14 cellular contexts compared by ENCODE assay signal in genomic region chr17:35256629-35257028, GRCh38. TPM values are rescaled to one million over a fixed set of nuclear protein-coding genes. Genes with fewer than 3 reads are reported as not detected.
DNase-seq lines count a peak whose midpoint lies in the region; ATAC-seq, FAIRE-seq and TF ChIP-seq lines count a peak whose summit lies in the region.
"Had no signal": no experiment of that assay in that cellular context is flagged by ENCODE, and none has a peak within 500 bp of the region (broad histone marks: within the 10 kb centered on the region; RNA-seq: fewer than 3 reads in every experiment).

No MANE protein-coding gene starts in this region.

- H3K4me1 ChIP-seq in HepG2 (ENCODE audit: insufficient read depth, low read length) (0 out of 2 replicates have a peak, but pooled peaks cover 6% of the 10 kb centered on the region), right lobe of liver (peaks cover 0 to 20% (median 10%) of the 10 kb centered on the region in 4 donors), SJCRH30 (peaks cover 37% of the 10 kb centered on the region)

- TF ChIP-seq EP300 in HepG2 (IDR thresholded peaks at IDR 0.05; ENCODE audit: low read depth in 2 of 2, low read length in 2 of 2) (no peak), HepG2 (CRISPR knock-in tag; IDR thresholded peaks at IDR 0.05; ENCODE audit: borderline replicate concordance) (no peak)

- H3K27ac ChIP-seq in HepG2 (ENCODE audit: extremely low read length, insufficient read depth, low read length), result no peak overlapping the region
- no peak overlapping the region for H3K27ac ChIP-seq in right lobe of liver
- H3K27ac ChIP-seq in SJCRH30, result no peak overlapping the region
- H3K27ac ChIP-seq: BLaER1 treated with 17β-estradiol and CSF1 and Interleukin-3, amounts not matched to agents 10 nM and 100 nM; cardiac muscle cell; neutrophil had no signal

- POLR2A ChIA-PET in HepG2 (lab: Yijun Ruan, JAX), result no interaction called here

- CTCF ChIA-PET in HepG2 (lab: Yijun Ruan, JAX; ENCODE audit: low intra/inter-chr PET ratio, low total read pairs), result no interaction called here

- no peak overlapping the region for H3K9ac ChIP-seq in HepG2 (ENCODE audit: insufficient read depth, low read depth, low read length)
- H3K9ac ChIP-seq: BLaER1 treated with 17β-estradiol and CSF1 and Interleukin-3, amounts not matched to agents 10 nM and 100 nM had no signal

- H2AFZ ChIP-seq in HepG2 (ENCODE audit: low read length), result no peak overlapping the region

- H3K4me2 ChIP-seq in HepG2 (ENCODE audit: low read depth, low read length), result no peak overlapping the region

- no peak for DNase-seq in HepG2 (ENCODE audit: low spot score)
- DNase-seq in right lobe of liver, result no peak
- DNase-seq in SJCRH30, result peak; percentile 20 to 47
- DNase-seq in kidney epithelial cell (ENCODE audit: low read depth), result no peak
- DNase-seq in NCI-H2196 treated with DMSO at 0.1 percent for 48 hours (lab: John Stamatoyannopoulos, UW; ENCODE audit: unreplicated experiment), result no peak
- DNase-seq in NK-92 (lab: John Stamatoyannopoulos, UW; ENCODE audit: unreplicated experiment), result no peak
- DNase-seq: activated CD8-positive, alpha-beta memory T cell treated with anti-CD3 and anti-CD28 coated beads, Interleukin-2, amount 50 U/mL, for 48 hours; stimulated activated CD4-positive, alpha-beta T cell treated with anti-CD3 and anti-CD28 coated beads, Interleukin-1b, Interleukin-23, amount 100 ng/mL, for 48 hours; T-helper 9 cell had no signal

- H4K20me1 ChIP-seq in HepG2 (ENCODE audit: insufficient read depth, low read length), result no peaks in the 10 kb centered on the region

- TF ChIP-seq POLR2A in HepG2 (IDR thresholded peaks at IDR 0.05; ENCODE audit: insufficient read depth in 1 of 2, low read depth in 2 of 2, low read length in 2 of 2) (no peak), right lobe of liver (IDR thresholded peaks at IDR 0.05) (no peak)

- no peak overlapping the region for H3K4me3 ChIP-seq in HepG2 (replicated peaks in 1 of 3; ENCODE audit: insufficient read depth in 1 of 3, low read depth in 2 of 3, low read length in 3 of 3)
- H3K4me3 ChIP-seq in right lobe of liver, result no peak overlapping the region
- no peak overlapping the region for H3K4me3 ChIP-seq in SJCRH30
- no peak overlapping the region for H3K4me3 ChIP-seq in kidney epithelial cell (ENCODE audit: low read depth, low read length)
- H3K4me3 ChIP-seq: BLaER1 treated with 17β-estradiol and CSF1 and Interleukin-3, amounts not matched to agents 10 nM and 100 nM; cardiac muscle cell had no signal

- in situ Hi-C loops in HepG2 (cut with HindIII; ENCODE audit: extremely low pct_ligation_motif_present, low pct_unique_long_range_greater_than_20kb), result no loop called here

- H3K27me3 ChIP-seq in HepG2 (ENCODE audit: control insufficient read depth in 1 of 2, insufficient read depth in 2 of 2, low read length in 2 of 2) (no peaks in the 10 kb centered on the region), right lobe of liver (no peaks in the 10 kb centered on the region), SJCRH30 (no peaks in the 10 kb centered on the region), kidney epithelial cell (ENCODE audit: control insufficient read depth, insufficient read depth, low read length) (no peaks in the 10 kb centered on the region)
- H3K27me3 ChIP-seq: BLaER1 treated with 17β-estradiol and CSF1 and Interleukin-3, amounts not matched to agents 10 nM and 100 nM; cardiac muscle cell had no signal

- TF ChIP-seq CTCF in HepG2 (CRISPR knock-in tag; IDR thresholded peaks at IDR 0.05) (no peak), right lobe of liver (IDR thresholded peaks at IDR 0.05) (no peak), kidney epithelial cell (IDR thresholded peaks at IDR 0.05; ENCODE audit: insufficient read depth, low read length, poor library complexity, severe bottlenecking) (peak; percentile 10)

- no TSS peak for BruUV-seq in HepG2 (replicated peaks; lab: Mats Ljungman, UMichigan)

- H3K9me3 ChIP-seq in HepG2 (ENCODE audit: low read length) (no peaks in the 10 kb centered on the region), right lobe of liver (no peaks in the 10 kb centered on the region), SJCRH30 (replicated peaks) (no peaks in the 10 kb centered on the region)
- H3K9me3 ChIP-seq: neutrophil had no signal

- H3K36me3 ChIP-seq in HepG2 (replicated peaks in 1 of 2; ENCODE audit: control insufficient read depth in 1 of 2, insufficient read depth in 2 of 2, low read length in 2 of 2) (no peaks in the 10 kb centered on the region), right lobe of liver (no peaks in the 10 kb centered on the region), SJCRH30 (no peaks in the 10 kb centered on the region), kidney epithelial cell (ENCODE audit: control insufficient read depth, insufficient read depth, low read length) (no peaks in the 10 kb centered on the region)
- H3K36me3 ChIP-seq: neutrophil had no signal

- no peak for FAIRE-seq in HepG2 (lab: Jason Lieb, UNC)

- H3K79me2 ChIP-seq in HepG2 (ENCODE audit: insufficient read depth, low read length), result no peaks in the 10 kb centered on the region

- intact Hi-C loops in HepG2 (cut with micrococcal nuclease; ENCODE audit: unreplicated experiment), result no loop called here
- intact Hi-C loops in right lobe of liver (cut with DNase I), result no loop called here

- no peak for TF ChIP-seq RAD21 in HepG2 (CRISPR knock-in tag; IDR thresholded peaks at IDR 0.05)

- ATAC-seq in HepG2 (peak; percentile 63), right lobe of liver (no peak), HG02884 (IDR thresholded peaks at IDR 0.05; ENCODE audit: unreplicated experiment) (no peak), HG02571 (IDR thresholded peaks at IDR 0.05; ENCODE audit: unreplicated experiment) (no peak)

- 0% methylated on average over 1 of the region's 5 CpGs for whole genome bisulfite sequencing in HepG2 (ENCODE audit: low lambda C conversion rate)
- 55% methylated on average over 2 of the region's 5 CpGs for WGBS in right lobe of liver (ENCODE audit: insufficient coverage, low coverage, low lambda C conversion rate, missing lambda C conversion rate)

TF ChIP-seq in HepG2, 621 proteins besides CTCF, POLR2A, EP300 and RAD21 (continues in another document):
- TF ChIP-seq, protein P1, sequence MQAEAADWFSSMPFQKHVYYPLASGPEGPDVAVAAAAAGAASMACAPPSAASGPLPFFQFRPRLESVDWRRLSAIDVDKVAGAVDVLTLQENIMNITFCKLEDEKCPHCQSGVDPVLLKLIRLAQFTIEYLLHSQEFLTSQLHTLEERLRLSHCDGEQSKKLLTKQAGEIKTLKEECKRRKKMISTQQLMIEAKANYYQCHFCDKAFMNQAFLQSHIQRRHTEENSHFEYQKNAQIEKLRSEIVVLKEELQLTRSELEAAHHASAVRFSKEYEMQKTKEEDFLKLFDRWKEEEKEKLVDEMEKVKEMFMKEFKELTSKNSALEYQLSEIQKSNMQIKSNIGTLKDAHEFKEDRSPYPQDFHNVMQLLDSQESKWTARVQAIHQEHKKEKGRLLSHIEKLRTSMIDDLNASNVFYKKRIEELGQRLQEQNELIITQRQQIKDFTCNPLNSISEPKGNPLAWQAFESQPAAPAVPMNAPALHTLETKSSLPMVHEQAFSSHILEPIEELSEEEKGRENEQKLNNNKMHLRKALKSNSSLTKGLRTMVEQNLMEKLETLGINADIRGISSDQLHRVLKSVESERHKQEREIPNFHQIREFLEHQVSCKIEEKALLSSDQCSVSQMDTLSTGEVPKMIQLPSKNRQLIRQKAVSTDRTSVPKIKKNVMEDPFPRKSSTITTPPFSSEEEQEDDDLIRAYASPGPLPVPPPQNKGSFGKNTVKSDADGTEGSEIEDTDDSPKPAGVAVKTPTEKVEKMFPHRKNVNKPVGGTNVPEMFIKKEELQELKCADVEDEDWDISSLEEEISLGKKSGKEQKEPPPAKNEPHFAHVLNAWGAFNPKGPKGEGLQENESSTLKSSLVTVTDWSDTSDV (CRISPR knock-in tag; IDR thresholded peaks at IDR 0.05), result no peak
- no peak for TF ChIP-seq RORA (CRISPR knock-in tag; IDR thresholded peaks at IDR 0.05)
- TF ChIP-seq ZFP37 (CRISPR knock-in tag; IDR thresholded peaks at IDR 0.05; ENCODE audit: borderline replicate concordance), result no peak
- TF ChIP-seq ZNF639 (CRISPR knock-in tag; conservative IDR thresholded peaks at IDR 0.05), result no peak

RNA-seq across cellular contexts. Expression of gene SLFN5, which starts 13.8 kb away (rescaled TPM):
- total RNA-seq in HepG2 (2016; rRNA removed; fragmentation: Illumina TruSeq; extraction: Trizol), result 0.35 and 0.70 TPM in 2 replicates
- total RNA-seq in HepG2 (2016; cell fraction: cytosol; rRNA removed; fragmentation: Illumina TruSeq; extraction: Trizol; ENCODE audit: low read depth), result 0.18 TPM in 1 of 2 replicates, not detected in the other
- total RNA-seq in HepG2 (2016; cell fraction: insoluble cytoplasmic fraction; rRNA removed; fragmentation: Illumina TruSeq; extraction: Trizol), result 0.52 and 0.58 TPM in 2 replicates
- total RNA-seq in HepG2 (2016; cell fraction: membrane; rRNA removed; fragmentation: Illumina TruSeq; extraction: Trizol), result 0.03 and 0.12 TPM in 2 replicates
- 0.41 and 0.75 TPM in 2 replicates for total RNA-seq in HepG2 (2016; cell fraction: nucleus; rRNA removed; fragmentation: Illumina TruSeq; extraction: Trizol)
- polyA plus RNA-seq in HepG2 (2011; rRNA removed), result 0.22 and 0.25 TPM in 2 replicates
- polyA plus RNA-seq in HepG2 (2011; cell fraction: cytosol; rRNA removed), result 0.05 and 0.17 TPM in 2 replicates
- 0.03 and 0.12 TPM in 2 replicates for polyA plus RNA-seq in HepG2 (2011; cell fraction: nucleus; rRNA removed)
- 0.21 and 0.28 TPM in 2 replicates for polyA plus RNA-seq in HepG2 (2012)
- 0.02 TPM in 1 of 2 replicates, not detected in the other for polyA plus RNA-seq in HepG2 (2016; cell fraction: cytosol; fragmentation: Illumina TruSeq; extraction: Trizol; ENCODE audit: low read depth)
- 0.46 TPM in 2 replicates for polyA plus RNA-seq in HepG2 (2016; cell fraction: insoluble cytoplasmic fraction; fragmentation: Illumina TruSeq; extraction: Trizol; ENCODE audit: low read depth)
- 0.02 and 0.07 TPM in 2 replicates for polyA plus RNA-seq in HepG2 (2016; cell fraction: membrane; fragmentation: Illumina TruSeq; extraction: Trizol; ENCODE audit: low read depth)
- 0.07 and 0.12 TPM in 2 replicates for polyA plus RNA-seq in HepG2 (2016; cell fraction: nucleus; fragmentation: Illumina TruSeq; extraction: Trizol; ENCODE audit: insufficient read depth, low read depth)
- polyA minus RNA-seq in HepG2 (2011; rRNA and poly(A)+ RNA removed; ENCODE audit: low replicate concordance), result 1.0 and 15.5 TPM in 2 replicates
- polyA minus RNA-seq in HepG2 (2011; cell fraction: cytosol; rRNA and poly(A)+ RNA removed), result 0.26 and 0.99 TPM in 2 replicates
- 0.39 and 0.50 TPM in 2 replicates for polyA minus RNA-seq in HepG2 (2011; cell fraction: nucleus; rRNA and poly(A)+ RNA removed)
- total RNA-seq in right lobe of liver, result 1 to 10 TPM; 4.9 to 7.9 (median 5.5) TPM
- 1.5 and 2.5 TPM in 2 replicates for total RNA-seq in SJCRH30 (2014; rRNA removed; shearing (Covaris generic))
- 114 and 129 TPM in 2 replicates for total RNA-seq in kidney epithelial cell

Comparison
In these comparisons a context has a peak if more than half of its experiments do, and no peak if none do; other contexts are left out.
1. DNase-seq: peak in SJCRH30 (2 of 2); none in HepG2 (single experiment), right lobe of liver (0 of 3), kidney epithelial cell (single experiment), NCI-H2196 treated with DMSO at 0.1 percent for 48 hours (single experiment) and NK-92 (single experiment).
2. RNA of gene SLFN5, which starts 13.8 kb away (total RNA-seq): 114 to 129 TPM in kidney epithelial cell; 4.9 to 7.9 TPM in right lobe of liver, 1.5 to 2.5 TPM in SJCRH30 and 0.03 to 0.75 TPM in HepG2; every median in the first group is over 10 times any median in the second.